In genomic region chr6:52285174-52286068, GRCh38 we compare ENCODE assay signal across 8 cellular contexts. TPM values are rescaled to one million over a fixed set of nuclear protein-coding genes. Genes with fewer than 3 reads are reported as not detected.
A peak's percentile ranks its signal among the peaks of the same experiment; 100 is the strongest.
DNase-seq lines count a peak whose midpoint lies in the region; ATAC-seq and TF ChIP-seq lines count a peak whose summit lies in the region.

No MANE protein-coding gene starts in this region.

- peak overlapping the region; percentile 78 for H3K4me3 ChIP-seq in NB4 (ENCODE audit: low read depth, low read length)
- peak overlapping the region; percentile 75 to 100 for H3K4me3 ChIP-seq in ascending aorta
- H3K4me3 ChIP-seq in liver (ENCODE audit: low read depth in 1 of 3, low read length in 3 of 3), result peak overlapping the region; percentile 36 to 78 (median 54)
- peak overlapping the region; percentile 42 to 73 for H3K4me3 ChIP-seq in uterus
- no peak overlapping the region for H3K4me3 ChIP-seq in lower leg skin (ENCODE audit: low read depth, poor library complexity, severe bottlenecking)

- TF ChIP-seq POLR2A in NB4 (IDR thresholded peaks at IDR 0.05; ENCODE audit: extremely low read depth, insufficient read length), result no peak
- no peak for TF ChIP-seq POLR2A in uterus (IDR thresholded peaks at IDR 0.05)
- no peak for TF ChIP-seq POLR2A in lower leg skin (IDR thresholded peaks at IDR 0.05)

- H3K27me3 ChIP-seq in ascending aorta (no peaks in the 10 kb centered on the region), liver (ENCODE audit: control insufficient read depth in 4 of 4, insufficient read depth in 4 of 4, low read length in 3 of 4) (no peaks in the 10 kb centered on the region), uterus (no peaks in the 10 kb centered on the region)

- intact Hi-C loops in ascending aorta (cut with DNase I), result loop anchor here (1.0 to 10.0 kb wide), 7 partner anchors 77 to 379 kb away; partner anchors contain the start of genes EFHC1, PAQR8 and TRAM2
- intact Hi-C loops in uterus (cut with DNase I; ENCODE audit: low total_unique reads), result no loop called here
- intact Hi-C loops in lower leg skin (cut with DNase I; ENCODE audit: low total_unique reads), result loop anchor here (5.0 to 10.0 kb wide), 2 partner anchors 109 to 382 kb away; no protein-coding TSS in a partner anchor

- no peaks in the 10 kb centered on the region for H3K9me3 ChIP-seq in ascending aorta
- no peaks in the 10 kb centered on the region for H3K9me3 ChIP-seq in liver (ENCODE audit: control insufficient read depth in 4 of 4, low read length in 3 of 4)
- H3K9me3 ChIP-seq in uterus, result no peaks in the 10 kb centered on the region

- DNase-seq in EH (ENCODE audit: low read depth), result peak; percentile 22
- peak; percentile 55 for DNase-seq in NB4 (ENCODE audit: low read depth)
- DNase-seq in ascending aorta (ENCODE audit: low spot score in 2 of 2), result no peak
- no peak for DNase-seq in uterus
- no peak for DNase-seq in lower leg skin (ENCODE audit: low spot score in 2 of 2)

- H3K4me1 ChIP-seq in ascending aorta, result peaks cover 10 to 11% of the 10 kb centered on the region in 2 donors
- peaks cover 0 to 22% (median 8%) of the 10 kb centered on the region in 4 donors for H3K4me1 ChIP-seq in liver (ENCODE audit: control insufficient read depth in 4 of 4, insufficient read depth in 4 of 4, low read length in 3 of 4)
- H3K4me1 ChIP-seq in uterus, result no peaks in the 10 kb centered on the region

- H3K27ac ChIP-seq in ascending aorta, result no peak overlapping the region
- H3K27ac ChIP-seq in liver (ENCODE audit: low read depth in 1 of 2, low read length in 2 of 2), result peak overlapping the region in 1 of 2 donors; percentile 52
- H3K27ac ChIP-seq in uterus, result peak overlapping the region; percentile 71 to 76

- no peak for TF ChIP-seq CTCF in NB4 (IDR thresholded peaks at IDR 0.05; ENCODE audit: low read depth, low read length)
- peak in 1 of 3 experiments; percentile 13 for TF ChIP-seq CTCF in ascending aorta (IDR thresholded peaks at IDR 0.05)
- no peak for TF ChIP-seq CTCF in liver (IDR thresholded peaks at IDR 0.05; ENCODE audit: low read depth, low read length, missing input control)
- peak in 3 of 4 experiments; percentile 6 to 35 (median 8) for TF ChIP-seq CTCF in uterus (IDR thresholded peaks at IDR 0.05)
- TF ChIP-seq CTCF in lower leg skin (IDR thresholded peaks at IDR 0.05), result no peak

- no peak for TF ChIP-seq RAD21 in liver (IDR thresholded peaks at IDR 0.05)

- WGBS in liver, result 6% methylated on average over 13 of the region's 13 CpGs
- 14% methylated on average over 13 of the region's 13 CpGs for WGBS in lower leg skin, 2 donors

- ATAC-seq in esophagus mucosa (no peak), HG03139 (IDR thresholded peaks at IDR 0.05; ENCODE audit: unreplicated experiment) (no peak)

- H3K36me3 ChIP-seq in ascending aorta, result peaks cover 12 to 21% of the 10 kb centered on the region in 2 donors
- peaks cover 1 to 21% (median 14%) of the 10 kb centered on the region in 4 donors for H3K36me3 ChIP-seq in liver (ENCODE audit: control insufficient read depth in 4 of 4, insufficient read depth in 3 of 4, low read depth in 1 of 4, low read length in 3 of 4)
- H3K36me3 ChIP-seq in uterus, result no peaks in the 10 kb centered on the region

- peak overlapping the region; percentile 13 to 56 for H3K9ac ChIP-seq in liver (ENCODE audit: low read depth in 1 of 2, low read length in 2 of 2)

TF ChIP-seq in liver, 16 proteins besides CTCF, POLR2A, EP300 and RAD21:
- TF ChIP-seq ATF3 (IDR thresholded peaks at IDR 0.05) (no peak), FOXA1 (IDR thresholded peaks at IDR 0.05) (no peak), GABPA (IDR thresholded peaks at IDR 0.05 in 1 of 2, conservative IDR thresholded peaks at IDR 0.05 in 1 of 2) (no peak), MAX (IDR thresholded peaks at IDR 0.05) (no peak), TAF1 (conservative IDR thresholded peaks at IDR 0.05) (no peak), NR2F2 (IDR thresholded peaks at IDR 0.05) (no peak), RXRA (IDR thresholded peaks at IDR 0.05) (no peak), SP1 (IDR thresholded peaks at IDR 0.05) (no peak), ZBTB33 (IDR thresholded peaks at IDR 0.05) (no peak), REST (IDR thresholded peaks at IDR 0.05) (no peak), JUND (IDR thresholded peaks at IDR 0.05) (no peak), HNF4A (conservative IDR thresholded peaks at IDR 0.05) (no peak), HNF4G (IDR thresholded peaks at IDR 0.05) (no peak), EGR1 (IDR thresholded peaks at IDR 0.05; ENCODE audit: low read depth in 2 of 2) (peak in 1 of 2 donors; percentile 8), FOXA2 (IDR thresholded peaks at IDR 0.05) (peak; percentile 16)

RNA-seq across cellular contexts. Expression of gene MCM3, which starts 0.9 kb away (rescaled TPM):
- total RNA-seq in ascending aorta, result 44.6 TPM
- total RNA-seq in liver, result 10 to 100 TPM; 12.7 to 60.8 TPM
- 10 to 100 TPM in 1 of 2 donors, 1 to 10 TPM in 1; 7.4 to 11.9 TPM for polyA plus RNA-seq in liver
- total RNA-seq in uterus, result 100 to 1,000 TPM in 1 of 4 donors, 10 to 100 TPM in 3; 21.8 to 120 (median 64.7) TPM
- 10 to 100 TPM; 17.8 to 33.6 (median 25.3) TPM for total RNA-seq in lower leg skin
- 30.3 TPM for total RNA-seq in esophagus mucosa

RNA-seq across cellular contexts. Expression of gene IL17F, which starts 41.1 kb away (rescaled TPM):
- total RNA-seq in ascending aorta (not detected), liver (not detected), uterus (not detected), lower leg skin (not detected), esophagus mucosa (0.20 TPM)
- polyA plus RNA-seq in liver, result not detected

Comparison
In these comparisons a context has a peak if more than half of its experiments do, and no peak if none do; other contexts are left out.
1. DNase-seq: peak in EH (single experiment) and NB4 (single experiment); none in ascending aorta (0 of 2), uterus (0 of 2) and lower leg skin (0 of 2).
2. CTCF ChIP-seq: peak in uterus (3 of 4); none in NB4 (single experiment), liver (single experiment) and lower leg skin (0 of 3).
3. H3K27ac ChIP-seq: peak in uterus (2 of 2); none in ascending aorta (0 of 2).